14 cellular contexts compared by ENCODE assay signal in the genomic region with DNA sequence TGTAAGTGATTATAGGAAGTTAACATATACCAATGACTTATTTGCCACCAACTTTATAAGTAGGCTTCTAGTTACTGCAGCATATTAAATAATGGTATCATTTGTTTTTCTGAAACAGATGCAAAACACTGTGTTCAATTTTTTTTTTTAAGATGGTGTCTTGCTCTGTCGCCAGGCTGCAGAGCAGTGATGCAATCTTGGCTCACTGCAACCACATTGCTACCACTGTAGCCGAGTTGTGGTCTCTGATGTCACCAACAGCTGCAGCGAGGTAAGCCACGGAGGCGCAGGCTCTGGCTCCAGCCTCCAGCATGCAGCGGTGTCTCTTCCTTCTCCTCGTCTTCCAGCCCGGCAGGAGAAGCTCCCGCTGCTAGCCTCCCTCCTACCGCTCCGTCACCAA. TPM values are rescaled to one million over a fixed set of nuclear protein-coding genes. Genes with fewer than 3 reads are reported as not detected.
DNase-seq lines count a peak whose midpoint lies in the region; ATAC-seq and TF ChIP-seq lines count a peak whose summit lies in the region.
"Not testable (repeated sequence)": the region's sequence is repeated elsewhere in the genome, so short reads cannot be mapped to it uniquely, and the experiment has no call there.
"Had no signal": no experiment of that assay in that cellular context is flagged by ENCODE, and none has a peak within 500 bp of the region (broad histone marks: within the 10 kb centered on the region; RNA-seq: fewer than 3 reads in every experiment).

No MANE protein-coding gene starts in this region.

- H3K4me3 ChIP-seq in NB4 (ENCODE audit: low read depth, low read length); brain microvascular endothelial cell (ENCODE audit: low read depth, low read length): not testable (repeated sequence)

- H3K27ac ChIP-seq in brain microvascular endothelial cell: not testable (repeated sequence)

- ATAC-seq in activated CD8-positive, alpha-beta memory T cell treated with anti-CD3 and anti-CD28 coated beads, Interleukin-2, amount 10 ng/mL, durations not matched to agents 7 days and 5 days: not testable (repeated sequence)

- not testable (repeated sequence) for TF ChIP-seq POLR2A in NB4 (IDR thresholded peaks at IDR 0.05; ENCODE audit: extremely low read depth, insufficient read length)

- TF ChIP-seq CTCF in NB4 (IDR thresholded peaks at IDR 0.05; ENCODE audit: low read depth, low read length); brain microvascular endothelial cell (IDR thresholded peaks at IDR 0.05; ENCODE audit: low read depth, low read length, missing control alignments): not testable (repeated sequence)

- not testable (repeated sequence) for H3K4me1 Mint-ChIP-seq in activated CD4-positive, alpha-beta T cell treated with anti-CD3 and anti-CD28 coated beads, Interleukin-2, amount 10 ng/mL, durations not matched to agents 24 days and 14 days; activated CD8-positive, alpha-beta memory T cell treated with anti-CD3 and anti-CD28 coated beads, Interleukin-2, amount 10 ng/mL, durations not matched to agents 7 days and 5 days; activated T-helper 2 cell treated with anti-CD3 and anti-CD28 coated beads, Interferon-gamma antibody, Interleukin-2, Interleukin-4, amounts not matched to agents 10 μg/mL and 5 μg/mL and 100 μg/mL, durations not matched to agents 14 hours and 24 hours and 36 hours (ENCODE audit: low read depth)

- CTCF ChIA-PET in activated CD8-positive, alpha-beta memory T cell treated with anti-CD3 and anti-CD28 coated beads, Interleukin-2, amount 10 ng/mL, durations not matched to agents 7 days and 5 days (lab: Charles Lee): not testable (repeated sequence)

- H3K4me3 Mint-ChIP-seq in activated CD4-positive, alpha-beta T cell treated with anti-CD3 and anti-CD28 coated beads, Interleukin-2, amount 10 ng/mL, durations not matched to agents 24 days and 14 days; activated CD8-positive, alpha-beta memory T cell treated with anti-CD3 and anti-CD28 coated beads, Interleukin-2, amount 10 ng/mL, durations not matched to agents 7 days and 5 days; activated T-helper 2 cell treated with anti-CD3 and anti-CD28 coated beads, Interferon-gamma antibody, Interleukin-2, Interleukin-4, amounts not matched to agents 10 μg/mL and 5 μg/mL and 100 μg/mL, durations not matched to agents 14 hours and 24 hours and 36 hours (ENCODE audit: low read depth): not testable (repeated sequence)

- H3K36me3 ChIP-seq in brain microvascular endothelial cell (replicated peaks): not testable (repeated sequence)

- in situ Hi-C loops in brain microvascular endothelial cell (cut with HindIII; ENCODE audit: low pct_ligation_motif_present, low sequenced_read_pairs): not testable (repeated sequence)

- not testable (repeated sequence) for H3K27ac Mint-ChIP-seq in activated CD4-positive, alpha-beta T cell treated with anti-CD3 and anti-CD28 coated beads, Interleukin-2, amount 10 ng/mL, durations not matched to agents 24 days and 14 days; activated CD8-positive, alpha-beta memory T cell treated with anti-CD3 and anti-CD28 coated beads, Interleukin-2, amount 10 ng/mL, durations not matched to agents 7 days and 5 days; activated T-helper 2 cell treated with anti-CD3 and anti-CD28 coated beads, Interferon-gamma antibody, Interleukin-2, Interleukin-4, amounts not matched to agents 10 μg/mL and 5 μg/mL and 100 μg/mL, durations not matched to agents 14 hours and 24 hours and 36 hours

- H3K9me3 Mint-ChIP-seq in activated CD4-positive, alpha-beta T cell treated with anti-CD3 and anti-CD28 coated beads, Interleukin-2, amount 10 ng/mL, durations not matched to agents 24 days and 14 days; activated CD8-positive, alpha-beta memory T cell treated with anti-CD3 and anti-CD28 coated beads, Interleukin-2, amount 10 ng/mL, durations not matched to agents 7 days and 5 days (ENCODE audit: low read depth); activated T-helper 2 cell treated with anti-CD3 and anti-CD28 coated beads, Interferon-gamma antibody, Interleukin-2, Interleukin-4, amounts not matched to agents 10 μg/mL and 5 μg/mL and 100 μg/mL, durations not matched to agents 14 hours and 24 hours and 36 hours: not testable (repeated sequence)

- peak; percentile 29 for DNase-seq in A172 (ENCODE audit: low spot score)
- peak; percentile 64 for DNase-seq in HT1080 (ENCODE audit: low read depth)
- DNase-seq in NB4 (ENCODE audit: low read depth): peak; percentile 70
- peak; percentile 75 for DNase-seq in activated CD4-positive, alpha-beta T cell treated with anti-CD3 and anti-CD28 coated beads, Interleukin-2, amount 10 ng/mL, durations not matched to agents 24 days and 14 days
- peak; percentile 74 for DNase-seq in activated CD8-positive, alpha-beta memory T cell treated with anti-CD3 and anti-CD28 coated beads, Interleukin-2, amount 10 ng/mL, durations not matched to agents 7 days and 5 days
- peak; percentile 14 for DNase-seq in activated T-helper 2 cell treated with anti-CD3 and anti-CD28 coated beads, Interferon-gamma antibody, Interleukin-2, Interleukin-4, amounts not matched to agents 10 μg/mL and 5 μg/mL and 100 μg/mL, durations not matched to agents 14 hours and 24 hours and 36 hours (ENCODE audit: low spot score)
- peak; percentile 4 for DNase-seq in brain microvascular endothelial cell
- peak; percentile 36 for DNase-seq in stimulated activated CD4-positive, alpha-beta T cell treated with anti-CD3 and anti-CD28 coated beads, Interleukin-1b, Interleukin-23, amount 100 ng/mL, for 48 hours

- not testable (repeated sequence) for H3K36me3 Mint-ChIP-seq in activated CD4-positive, alpha-beta T cell treated with anti-CD3 and anti-CD28 coated beads, Interleukin-2, amount 10 ng/mL, durations not matched to agents 24 days and 14 days (ENCODE audit: low read depth); activated CD8-positive, alpha-beta memory T cell treated with anti-CD3 and anti-CD28 coated beads, Interleukin-2, amount 10 ng/mL, durations not matched to agents 7 days and 5 days; activated T-helper 2 cell treated with anti-CD3 and anti-CD28 coated beads, Interferon-gamma antibody, Interleukin-2, Interleukin-4, amounts not matched to agents 10 μg/mL and 5 μg/mL and 100 μg/mL, durations not matched to agents 14 hours and 24 hours and 36 hours (ENCODE audit: low read depth)

- not testable (repeated sequence) for H3K27me3 ChIP-seq in brain microvascular endothelial cell (replicated peaks)

- not testable (repeated sequence) for H3K27me3 Mint-ChIP-seq in activated CD4-positive, alpha-beta T cell treated with anti-CD3 and anti-CD28 coated beads, Interleukin-2, amount 10 ng/mL, durations not matched to agents 24 days and 14 days; activated CD8-positive, alpha-beta memory T cell treated with anti-CD3 and anti-CD28 coated beads, Interleukin-2, amount 10 ng/mL, durations not matched to agents 7 days and 5 days; activated T-helper 2 cell treated with anti-CD3 and anti-CD28 coated beads, Interferon-gamma antibody, Interleukin-2, Interleukin-4, amounts not matched to agents 10 μg/mL and 5 μg/mL and 100 μg/mL, durations not matched to agents 14 hours and 24 hours and 36 hours (ENCODE audit: low read depth)

- intact Hi-C loops in activated CD4-positive, alpha-beta T cell treated with anti-CD3 and anti-CD28 coated beads, Interleukin-2, amount 10 ng/mL, durations not matched to agents 24 days and 14 days (cut with micrococcal nuclease); activated T-helper 2 cell treated with anti-CD3 and anti-CD28 coated beads, Interferon-gamma antibody, Interleukin-2, Interleukin-4, amounts not matched to agents 10 μg/mL and 5 μg/mL and 100 μg/mL, durations not matched to agents 14 hours and 24 hours and 36 hours (cut with micrococcal nuclease): not testable (repeated sequence)

RNA-seq across cellular contexts. Expression of a gene that starts 26.6 kb away (rescaled TPM):
- total RNA-seq in A172 (2014; rRNA removed; shearing (Covaris generic)): not detected in 2 replicates
- total RNA-seq in HT1080 (2014; rRNA removed; shearing (Covaris generic)): 11.8 and 12.3 TPM in 2 replicates
- 1.8 and 6.6 TPM in 2 replicates for polyA plus RNA-seq in HT1080 (2015; cell fraction: cytosol; rRNA removed)
- 9.1 and 9.4 TPM in 2 replicates for polyA plus RNA-seq in HT1080 (2015; cell fraction: nucleus; rRNA removed)
- total RNA-seq in activated CD4-positive, alpha-beta T cell treated with anti-CD3 and anti-CD28 coated beads, Interleukin-2, amount 10 ng/mL, durations not matched to agents 24 days and 14 days: 1.1 and 1.2 TPM in 2 replicates
- total RNA-seq in activated CD8-positive, alpha-beta memory T cell treated with anti-CD3 and anti-CD28 coated beads, Interleukin-2, amount 10 ng/mL, durations not matched to agents 7 days and 5 days: not detected
- 1.1 and 1.2 TPM in 2 replicates for total RNA-seq in activated T-helper 2 cell treated with anti-CD3 and anti-CD28 coated beads, Interferon-gamma antibody, Interleukin-2, Interleukin-4, amounts not matched to agents 10 μg/mL and 5 μg/mL and 100 μg/mL, durations not matched to agents 14 hours and 24 hours and 36 hours
- total RNA-seq: H1, PC-9, RPMI7951, SJSA1 had no signal
- polyA plus RNA-seq: CD14-positive monocyte, IgD-negative memory B cell had no signal

Comparison
In these comparisons a context has a peak if more than half of its experiments do, and no peak if none do; other contexts are left out.
1. DNase-seq: peak in every context shown above with its lines; median percentile 75 in activated CD4-positive, alpha-beta T cell treated with anti-CD3 and anti-CD28 coated beads, Interleukin-2, amount 10 ng/mL, durations not matched to agents 24 days and 14 days; 74 in activated CD8-positive, alpha-beta memory T cell treated with anti-CD3 and anti-CD28 coated beads, Interleukin-2, amount 10 ng/mL, durations not matched to agents 7 days and 5 days; 70 in NB4; 64 in HT1080; 36 in stimulated activated CD4-positive, alpha-beta T cell treated with anti-CD3 and anti-CD28 coated beads, Interleukin-1b, Interleukin-23, amount 100 ng/mL, for 48 hours; 29 in A172; 14 in activated T-helper 2 cell treated with anti-CD3 and anti-CD28 coated beads, Interferon-gamma antibody, Interleukin-2, Interleukin-4, amounts not matched to agents 10 μg/mL and 5 μg/mL and 100 μg/mL, durations not matched to agents 14 hours and 24 hours and 36 hours; 4 in brain microvascular endothelial cell.